In genomic region chr4:183449193-183449888, GRCh38 we compare ENCODE assay signal across 16 cellular contexts. TPM values are rescaled to one million over a fixed set of nuclear protein-coding genes. Genes with fewer than 3 reads are reported as not detected.
DNase-seq lines count a peak whose midpoint lies in the region; ATAC-seq and TF ChIP-seq lines count a peak whose summit lies in the region.
"Had no signal": no experiment of that assay in that cellular context is flagged by ENCODE, and none has a peak within 500 bp of the region (broad histone marks: within the 10 kb centered on the region; RNA-seq: fewer than 3 reads in every experiment).

No MANE protein-coding gene starts in this region.

- in situ Hi-C loops in IMR-90 (cut with MboI; ENCODE audit: low sequenced_read_pairs) = no loop called here
- in situ Hi-C loops in transverse colon (cut with MboI; ENCODE audit: low pct_ligation_motif_present in 1 of 4, low pct_unique_long_range_greater_than_20kb in 1 of 4, low sequenced_read_pairs in 3 of 4) = no loop called here

- H3K56ac ChIP-seq in IMR-90 (ENCODE audit: extremely low read depth, insufficient read depth, low read length) = no peak overlapping the region

- POLR2A ChIA-PET in CD4-positive, alpha-beta T cell (lab: Charles Lee) = no interaction called here
- POLR2A ChIA-PET in IMR-90 (lab: Charles Lee; ENCODE audit: unreplicated experiment) = no interaction called here

- no peak for ATAC-seq in CD4-positive, alpha-beta T cell (ENCODE audit: poor library complexity)
- peak; percentile 73 for ATAC-seq in IMR-90 (ENCODE audit: low read depth)
- ATAC-seq: Panc1 had no signal

- H3K4me2 ChIP-seq in IMR-90 (ENCODE audit: low read depth, low read length) = peak overlapping the region; percentile 82; the same call in 1 of the 2 replicates

- dilution Hi-C loops in IMR-90 (cut with HindIII; ENCODE audit: low sequenced_read_pairs, unreplicated experiment) = no loop called here

- no peak overlapping the region for H3K27ac ChIP-seq in CD4-positive, alpha-beta T cell (ENCODE audit: low read depth, low read length)
- H3K27ac ChIP-seq in IMR-90 (ENCODE audit: insufficient read depth, low read length) (no peak overlapping the region), transverse colon (no peak overlapping the region), suprapubic skin (no peak overlapping the region)

- no peak overlapping the region for H4K8ac ChIP-seq in IMR-90 (ENCODE audit: low read depth in 2 of 2, low read length in 2 of 2)

- TF ChIP-seq CTCF in CD4-positive, alpha-beta T cell (IDR thresholded peaks at IDR 0.05) = no peak
- TF ChIP-seq CTCF in IMR-90 (conservative IDR thresholded peaks at IDR 0.05; ENCODE audit: low read depth, low read length) = no peak
- no peak for TF ChIP-seq CTCF in epithelial cell of esophagus (IDR thresholded peaks at IDR 0.05; ENCODE audit: insufficient read depth, low read depth, low read length, missing control alignments)
- TF ChIP-seq CTCF in osteocyte (IDR thresholded peaks at IDR 0.05) = no peak
- no peak for TF ChIP-seq CTCF in transverse colon (IDR thresholded peaks at IDR 0.05)
- no peak for TF ChIP-seq CTCF in suprapubic skin (IDR thresholded peaks at IDR 0.05)

- no peak overlapping the region for H4K91ac ChIP-seq in IMR-90 (ENCODE audit: insufficient read depth, low read depth, low read length)

- peak overlapping the region; percentile 3 for H3K4me3 Mint-ChIP-seq in CD4-positive, alpha-beta T cell
- no peak overlapping the region for H3K4me3 Mint-ChIP-seq in osteocyte (ENCODE audit: unreplicated experiment)
- H3K4me3 Mint-ChIP-seq: memory B cell; T-helper 1 cell treated with Interleukin-12 subunit alpha and Interleukin-12 subunit beta and Interleukin-4 antibody, amounts not matched to agents 30 μg/mL and 1 μg/mL, for 36 hours had no signal

- peaks cover 87% of the 10 kb centered on the region for H3K36me3 Mint-ChIP-seq in CD4-positive, alpha-beta T cell (ENCODE audit: low read depth)
- H3K36me3 Mint-ChIP-seq in osteocyte (ENCODE audit: unreplicated experiment) = peaks cover 36% of the 10 kb centered on the region

- H3K18ac ChIP-seq in IMR-90 (ENCODE audit: low read depth, low read length) = no peak overlapping the region; the same call in 1 of the 2 replicates

- WGBS in IMR-90 (ENCODE audit: extremely low coverage in 2 of 2, insufficient read length in 1 of 2), 2 experiments = no CpG with 5 or more reads among the region's 5 CpGs
- 85 to 91% methylated on average over 5 of the region's 5 CpGs for WGBS in transverse colon (ENCODE audit: low coverage in 1 of 2), 2 donors
- WGBS in suprapubic skin = 84% methylated on average over 5 of the region's 5 CpGs

- TF ChIP-seq EP300 in transverse colon (IDR thresholded peaks at IDR 0.05; ENCODE audit: low read depth) = no peak
- TF ChIP-seq EP300 in suprapubic skin (IDR thresholded peaks at IDR 0.05) = no peak

- H3K14ac ChIP-seq in IMR-90 (replicated peaks; ENCODE audit: low read depth, low read length) = no peak overlapping the region

- H3K23ac ChIP-seq in IMR-90 (ENCODE audit: low read depth, low read length) = no peak overlapping the region

- H2BK20ac ChIP-seq in IMR-90 (ENCODE audit: low read depth, low read length) = no peak overlapping the region

- H2BK120ac ChIP-seq in IMR-90 (ENCODE audit: low read depth, low read length) = no peak overlapping the region

- peaks cover 49% of the 10 kb centered on the region for H3K4me1 Mint-ChIP-seq in CD4-positive, alpha-beta T cell (ENCODE audit: low read depth)
- peaks cover 39% of the 10 kb centered on the region for H3K4me1 Mint-ChIP-seq in osteocyte (ENCODE audit: unreplicated experiment)

- H3K9ac ChIP-seq in IMR-90 (ENCODE audit: low read depth, low read length) = no peak overlapping the region

- H3K9me3 ChIP-seq in CD4-positive, alpha-beta T cell (ENCODE audit: control insufficient read depth, low read length) = no peaks in the 10 kb centered on the region
- H3K9me3 ChIP-seq in IMR-90 (ENCODE audit: control insufficient read depth, insufficient read depth, low read length) (no peaks in the 10 kb centered on the region), transverse colon (no peaks in the 10 kb centered on the region), suprapubic skin (no peaks in the 10 kb centered on the region)

- no peaks in the 10 kb centered on the region for H3K9me3 Mint-ChIP-seq in CD4-positive, alpha-beta T cell
- no peaks in the 10 kb centered on the region for H3K9me3 Mint-ChIP-seq in osteocyte (ENCODE audit: unreplicated experiment)
- H3K9me3 Mint-ChIP-seq: memory B cell; T-helper 1 cell treated with Interleukin-12 subunit alpha and Interleukin-12 subunit beta and Interleukin-4 antibody, amounts not matched to agents 30 μg/mL and 1 μg/mL, for 36 hours had no signal

- H3K27me3 Mint-ChIP-seq in CD4-positive, alpha-beta T cell = no peaks in the 10 kb centered on the region
- no peaks in the 10 kb centered on the region for H3K27me3 Mint-ChIP-seq in osteocyte (ENCODE audit: unreplicated experiment)
- H3K27me3 Mint-ChIP-seq: memory B cell had no signal

- H2AFZ ChIP-seq in IMR-90 (replicated peaks; ENCODE audit: low read length, poor library complexity) = no peak overlapping the region

- no peak overlapping the region for H3K4ac ChIP-seq in IMR-90 (ENCODE audit: low read depth, low read length)

- no peak overlapping the region for H2AK9ac ChIP-seq in IMR-90 (replicated peaks; ENCODE audit: low read depth, low read length, poor library complexity)

- H3K4me3 ChIP-seq in IMR-90 (ENCODE audit: insufficient read depth, low read depth, low read length) = no peak overlapping the region
- H3K4me3 ChIP-seq in epithelial cell of esophagus (ENCODE audit: low read length) = no peak overlapping the region
- H3K4me3 ChIP-seq in transverse colon = no peak overlapping the region
- H3K4me3 ChIP-seq in suprapubic skin = no peak overlapping the region

- CTCF ChIA-PET in CD4-positive, alpha-beta T cell (lab: Charles Lee) = no interaction called here
- CTCF ChIA-PET in IMR-90 (lab: Yijun Ruan, JAX) = no interaction called here

- H3K4me1 ChIP-seq in IMR-90 (ENCODE audit: control insufficient read depth, insufficient read depth, low read length) (no peaks in the 10 kb centered on the region; the same call in 1 of the 2 replicates), transverse colon (peaks cover 22 to 35% (median 26%) of the 10 kb centered on the region in 4 donors), suprapubic skin (peaks cover 35% of the 10 kb centered on the region)

- H2BK15ac ChIP-seq in IMR-90 (ENCODE audit: low read depth, low read length) = no peak overlapping the region

- DNase-seq in CD4-positive, alpha-beta T cell = no peak
- peak; percentile 94 for DNase-seq in IMR-90
- peak; percentile 36 for DNase-seq in epithelial cell of esophagus (ENCODE audit: low read depth)
- no peak for DNase-seq in osteocyte (ENCODE audit: extremely low spot score, unreplicated experiment)
- DNase-seq in transverse colon = no peak
- no peak for DNase-seq in suprapubic skin (ENCODE audit: low spot score in 2 of 2)
- no peak for DNase-seq in stimulated activated CD4-positive, alpha-beta T cell treated with anti-CD3 and anti-CD28 coated beads, Interleukin-2, amount 100 ng/mL, for 24 hours
- DNase-seq: amygdala, C1 segment of cervical spinal cord, foreskin melanocyte, Kasumi-1, NCI-H187, NCI-H510A treated with DMSO at 0.1 percent for 48 hours had no signal

- H4K5ac ChIP-seq in IMR-90 (ENCODE audit: low read depth, low read length) = no peak overlapping the region; the same call in 1 of the 2 replicates

- no peaks in the 10 kb centered on the region for H3K27me3 ChIP-seq in CD4-positive, alpha-beta T cell (ENCODE audit: control insufficient read depth, insufficient read depth, low read length)
- no peaks in the 10 kb centered on the region for H3K27me3 ChIP-seq in IMR-90 (ENCODE audit: control insufficient read depth, insufficient read depth, low read length)
- H3K27me3 ChIP-seq in transverse colon = no peaks in the 10 kb centered on the region
- no peaks in the 10 kb centered on the region for H3K27me3 ChIP-seq in suprapubic skin

- H4K20me1 ChIP-seq in IMR-90 (ENCODE audit: insufficient read depth, low read length) = no peaks in the 10 kb centered on the region; the same call in 1 of the 2 replicates

- no TSS peak for BruUV-seq in IMR-90 (replicated peaks; lab: Mats Ljungman, UMichigan)

- peak overlapping the region; percentile 82 for H2BK5ac ChIP-seq in IMR-90 (ENCODE audit: low read depth, low read length, poor library complexity, severe bottlenecking)

- H3K27ac Mint-ChIP-seq in CD4-positive, alpha-beta T cell = peak overlapping the region; percentile 4
- H3K27ac Mint-ChIP-seq in osteocyte (ENCODE audit: unreplicated experiment) = peak overlapping the region; percentile 20
- H3K27ac Mint-ChIP-seq: memory B cell; T-helper 1 cell treated with Interleukin-12 subunit alpha and Interleukin-12 subunit beta and Interleukin-4 antibody, amounts not matched to agents 30 μg/mL and 1 μg/mL, for 36 hours had no signal

- TF ChIP-seq POLR2A in IMR-90 (IDR thresholded peaks at IDR 0.05; ENCODE audit: low read depth, low read length) = no peak; the same call in 1 of the 2 replicates
- no peak for TF ChIP-seq POLR2A in transverse colon (IDR thresholded peaks at IDR 0.05)
- no peak for TF ChIP-seq POLR2A in suprapubic skin (IDR thresholded peaks at IDR 0.05)

- intact Hi-C loops in CD4-positive, alpha-beta T cell (cut with DNase I, micrococcal nuclease) = loop anchor here in 1 of 2 experiments (5.0 to 10.0 kb wide), 3 partner anchors 1023 to 1755 kb away; partner anchors contain the start of genes CFAP97, IRF2 and SNX25
- intact Hi-C loops in IMR-90 (cut with micrococcal nuclease) (loop anchor here (2.0 kb wide), 1 partner anchor 55 kb away; the partner anchor contains the start of gene ING2), transverse colon (cut with DNase I; ENCODE audit: low total_unique reads) (no loop called here)

- H3K9me1 ChIP-seq in IMR-90 (ENCODE audit: insufficient read depth, low read length) = peaks cover 9% of the 10 kb centered on the region; the same call in 1 of the 2 replicates

- H2AK5ac ChIP-seq in IMR-90 (ENCODE audit: low read depth, low read length) = no peak overlapping the region

- H3K36me3 ChIP-seq in IMR-90 (ENCODE audit: control insufficient read depth, insufficient read depth, low read length) (peaks cover 24% of the 10 kb centered on the region), transverse colon (peaks cover 0 to 47% (median 11%) of the 10 kb centered on the region in 4 donors), suprapubic skin (peaks cover 64% of the 10 kb centered on the region)

- no peak for TF ChIP-seq RAD21 in IMR-90 (IDR thresholded peaks at IDR 0.05; ENCODE audit: low read length)

- H3K79me1 ChIP-seq in IMR-90 (ENCODE audit: low read depth in 1 of 2, low read length in 2 of 2) = peaks cover 20 to 29% of the 10 kb centered on the region in 2 experiments

RNA-seq across cellular contexts. Expression of gene CDKN2AIP, which starts 4.9 kb away (rescaled TPM):
- total RNA-seq in CD4-positive, alpha-beta T cell = 10 to 100 TPM; 55.7 to 56.9 TPM
- total RNA-seq in IMR-90 (2012; rRNA removed) = 16.4 and 16.8 TPM in 2 replicates
- polyA plus RNA-seq in IMR-90 (2012; rRNA removed) = 9.0 and 11.0 TPM in 2 replicates
- 3.4 and 4.4 TPM in 2 replicates for polyA plus RNA-seq in IMR-90 (2012; cell fraction: cytosol; rRNA removed)
- polyA plus RNA-seq in IMR-90 (2012; cell fraction: nucleus; rRNA removed; ENCODE audit: low replicate concordance) = 4.5 and 6.9 TPM in 2 replicates
- 13.2 and 13.8 TPM in 2 replicates for total RNA-seq in osteocyte
- total RNA-seq in transverse colon = 10 to 100 TPM; 13.9 to 26.2 (median 24.7) TPM
- total RNA-seq in suprapubic skin = 10 to 100 TPM; 14.0 to 25.6 (median 17.2) TPM

RNA-seq across cellular contexts. Expression of gene ING2, which starts 55.5 kb away (rescaled TPM):
- 10 to 100 TPM; 12.5 to 12.8 TPM for total RNA-seq in CD4-positive, alpha-beta T cell
- 2.5 and 9.7 TPM in 2 replicates for total RNA-seq in IMR-90 (2012; rRNA removed)
- 7.3 and 9.5 TPM in 2 replicates for polyA plus RNA-seq in IMR-90 (2012; rRNA removed)
- polyA plus RNA-seq in IMR-90 (2012; cell fraction: cytosol; rRNA removed) = 6.3 and 10.1 TPM in 2 replicates
- 1.6 and 3.2 TPM in 2 replicates for polyA plus RNA-seq in IMR-90 (2012; cell fraction: nucleus; rRNA removed; ENCODE audit: low replicate concordance)
- 7.0 and 10.2 TPM in 2 replicates for total RNA-seq in osteocyte
- 10 to 100 TPM in 2 of 4 donors, not detected in 2; 15.4 to 16.9 TPM for total RNA-seq in transverse colon
- 10 to 100 TPM in 3 of 4 donors, 1 to 10 TPM in 1; 9.9 to 21.2 (median 18.8) TPM for total RNA-seq in suprapubic skin

Comparison
In these comparisons a context has a peak if more than half of its experiments do, and no peak if none do; other contexts are left out.
1. DNase-seq: peak in IMR-90 (single experiment) and epithelial cell of esophagus (single experiment); none in CD4-positive, alpha-beta T cell (0 of 10), osteocyte (single experiment), transverse colon (single experiment), suprapubic skin (0 of 2) and stimulated activated CD4-positive, alpha-beta T cell treated with anti-CD3 and anti-CD28 coated beads, Interleukin-2, amount 100 ng/mL, for 24 hours (0 of 2).